ENCODE assay signal across 8 cellular contexts in genomic region chr5:147483961-147484707, GRCh38. TPM values are rescaled to one million over a fixed set of nuclear protein-coding genes. Genes with fewer than 3 reads are reported as not detected.
DNase-seq lines count a peak whose midpoint lies in the region; ATAC-seq lines count a peak whose summit lies in the region.

No MANE protein-coding gene starts in this region.

- H3K27me3 ChIP-seq in GM23248 (replicated peaks; ENCODE audit: insufficient read depth) = no peaks in the 10 kb centered on the region

- no peaks in the 10 kb centered on the region for H3K9me3 ChIP-seq in GM23248 (ENCODE audit: low read depth)

- H3F3A ChIP-seq in GM23248 (ENCODE audit: insufficient read depth) = peaks cover 60% of the 10 kb centered on the region

- H3K9ac ChIP-seq in GM23248 = peak overlapping the region; percentile 90

- H4K20me1 ChIP-seq in GM23248 (ENCODE audit: insufficient read depth) = no peaks in the 10 kb centered on the region

- no peak overlapping the region for H2AFZ ChIP-seq in GM23248

- DNase-seq in GM23248 (peak; percentile 97), NCI-H748 treated with DMSO at 0.1 percent for 48 hours (lab: John Stamatoyannopoulos, UW) (peak; percentile 95), fibroblast of peridontal ligament (ENCODE audit: extremely low read depth) (peak; percentile 99), pulmonary artery endothelial cell (ENCODE audit: low read depth, low spot score) (peak; percentile 99), middle frontal gyrus (ENCODE audit: extremely low spot score, low spot score) (no peak)

- peak overlapping the region; percentile 57 for H3K4me2 ChIP-seq in GM23248 (ENCODE audit: unreplicated experiment)

- 1 to 2% methylated on average over 5 of the region's 5 CpGs for whole genome bisulfite sequencing in GM23248 (ENCODE audit: low coverage in 1 of 2, low lambda C conversion rate in 2 of 2, missing lambda C conversion rate in 2 of 2), 2 experiments

- no peaks in the 10 kb centered on the region for H3K9me2 ChIP-seq in GM23248 (ENCODE audit: insufficient read depth)

- no peaks in the 10 kb centered on the region for H3K36me3 ChIP-seq in GM23248 (ENCODE audit: low read depth)

- ATAC-seq in HG03460 (IDR thresholded peaks at IDR 0.05; ENCODE audit: unreplicated experiment) (no peak), HG02763 (IDR thresholded peaks at IDR 0.05; ENCODE audit: unreplicated experiment) (no peak), HG03045 (IDR thresholded peaks at IDR 0.05; ENCODE audit: unreplicated experiment) (no peak)

- peak overlapping the region; percentile 99 for H3K27ac ChIP-seq in GM23248

- H3K4me1 ChIP-seq in GM23248 (ENCODE audit: insufficient read depth) = peaks cover 59% of the 10 kb centered on the region

- peak overlapping the region; percentile 41 for H3K4me3 ChIP-seq in GM23248

- in situ Hi-C loops in GM23248 (cut with MboI) = no loop called here

- H3K79me2 ChIP-seq in GM23248 (ENCODE audit: insufficient read depth) = peaks cover 33% of the 10 kb centered on the region

RNA-seq across cellular contexts. Expression of gene DPYSL3, which starts 25.7 kb away (rescaled TPM):
- 34.3 and 42.8 TPM in 2 replicates for total RNA-seq in GM23248 (2014; rRNA removed; shearing (Covaris generic))
- 8.8 and 9.2 TPM in 2 replicates for polyA plus RNA-seq in GM23248 (2016; fragmentation: Nextera tagmentation; extraction: Ambion mirVana)
- total RNA-seq in pulmonary artery endothelial cell = 138 and 161 TPM in 2 replicates
